ENCODE assay signal across 18 cellular contexts in the genomic region with DNA sequence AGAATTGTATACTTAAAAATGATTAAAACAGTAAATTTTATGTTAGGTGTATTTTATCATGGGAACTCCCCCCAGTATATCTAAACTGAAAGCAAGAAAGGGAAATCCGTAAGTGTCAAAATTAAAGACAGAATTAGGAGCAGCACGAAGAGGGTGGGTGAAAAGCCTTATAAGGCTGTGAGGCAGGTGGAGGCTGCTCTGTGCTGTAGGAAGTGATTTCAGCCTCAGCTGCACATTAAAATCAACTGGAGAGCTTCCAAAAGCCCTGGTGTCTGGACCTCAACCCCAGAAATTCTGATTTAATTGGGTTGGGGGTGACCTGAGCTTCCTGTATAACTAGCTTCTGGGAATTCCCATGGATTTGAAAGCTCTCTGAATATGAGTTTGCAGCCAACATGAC.
A peak's percentile ranks its signal among the peaks of the same experiment; 100 is the strongest.
DNase-seq lines count a peak whose midpoint lies in the region; ATAC-seq and FAIRE-seq lines count a peak whose summit lies in the region.
"Had no signal": no experiment of that assay in that cellular context is flagged by ENCODE, and none has a peak within 500 bp of the region (broad histone marks: within the 10 kb centered on the region; RNA-seq: fewer than 3 reads in every experiment).

No MANE protein-coding gene starts in this region.

- DNase-seq in lung microvascular endothelial cell (ENCODE audit: low read depth in 2 of 2) (peak; percentile 17 to 30), cerebellar nuclear complex (lab: John Stamatoyannopoulos, UW) (no peak), HTR-8/SVneo (ENCODE audit: insufficient read length, low spot score) (no peak)
- no peak for DNase-seq in activated naive CD4-positive, alpha-beta T cell treated with anti-CD3 and anti-CD28 coated beads, Interleukin-2, amount 50 U/mL, for 16 hours
- DNase-seq in activated CD4-positive, alpha-beta T cell treated with anti-CD3 and anti-CD28 coated beads for 48 hours: no peak
- DNase-seq: ACHN; CD4-positive, CD25-positive, alpha-beta regulatory T cell; DMS53; NCI-H1105 treated with DMSO at 0.1 percent for 48 hours; NCI-H187; NCI-H2171; NCI-H446 treated with DMSO at 0.1 percent for 48 hours; NCI-H748 treated with DMSO at 0.1 percent for 48 hours; SHP77 had no signal

- ATAC-seq in GM18499 (IDR thresholded peaks at IDR 0.05; ENCODE audit: insufficient read depth, unreplicated experiment): peak; percentile 56
- ATAC-seq in GM21526 (IDR thresholded peaks at IDR 0.05; ENCODE audit: low FRiP score, unreplicated experiment): peak; percentile 57
- ATAC-seq in HG03378 (IDR thresholded peaks at IDR 0.05; ENCODE audit: unreplicated experiment): peak; percentile 66

- no peak for FAIRE-seq in HTR-8/SVneo (lab: Jason Lieb, UNC)
- FAIRE-seq: RCC 7860 had no signal

Comparison
In these comparisons a context has a peak if more than half of its experiments do, and no peak if none do; other contexts are left out.
1. DNase-seq: peak in lung microvascular endothelial cell (2 of 2); none in cerebellar nuclear complex (0 of 2), HTR-8/SVneo (single experiment), activated naive CD4-positive, alpha-beta T cell treated with anti-CD3 and anti-CD28 coated beads, Interleukin-2, amount 50 U/mL, for 16 hours (single experiment) and activated CD4-positive, alpha-beta T cell treated with anti-CD3 and anti-CD28 coated beads for 48 hours (single experiment).
2. Peak in every context shown above with its lines, with median percentiles within 50 percentile points of each other: ATAC-seq.